ENCODE assay signal across 2 cellular contexts in genomic region chr12:113072136-113072535, GRCh38.
TF ChIP-seq lines count a peak whose summit lies in the region.

No MANE protein-coding gene starts in this region.

TF ChIP-seq in HEK293, 187 proteins besides CTCF, POLR2A, EP300 and RAD21 (continues in another document):
- TF ChIP-seq ZFP3 (tag by site-specific recombination; IDR thresholded peaks at IDR 0.05; ENCODE audit: low read depth) = peak; percentile 92
- no peak for TF ChIP-seq GLI2 (tag by site-specific recombination; IDR thresholded peaks at IDR 0.05; ENCODE audit: borderline replicate concordance, low read depth)
- TF ChIP-seq ZEB2 (tag by site-specific recombination; IDR thresholded peaks at IDR 0.05) = 0 out of 2 replicates have a peak, but pooled peaks have one; percentile 37
- TF ChIP-seq, protein P1, sequence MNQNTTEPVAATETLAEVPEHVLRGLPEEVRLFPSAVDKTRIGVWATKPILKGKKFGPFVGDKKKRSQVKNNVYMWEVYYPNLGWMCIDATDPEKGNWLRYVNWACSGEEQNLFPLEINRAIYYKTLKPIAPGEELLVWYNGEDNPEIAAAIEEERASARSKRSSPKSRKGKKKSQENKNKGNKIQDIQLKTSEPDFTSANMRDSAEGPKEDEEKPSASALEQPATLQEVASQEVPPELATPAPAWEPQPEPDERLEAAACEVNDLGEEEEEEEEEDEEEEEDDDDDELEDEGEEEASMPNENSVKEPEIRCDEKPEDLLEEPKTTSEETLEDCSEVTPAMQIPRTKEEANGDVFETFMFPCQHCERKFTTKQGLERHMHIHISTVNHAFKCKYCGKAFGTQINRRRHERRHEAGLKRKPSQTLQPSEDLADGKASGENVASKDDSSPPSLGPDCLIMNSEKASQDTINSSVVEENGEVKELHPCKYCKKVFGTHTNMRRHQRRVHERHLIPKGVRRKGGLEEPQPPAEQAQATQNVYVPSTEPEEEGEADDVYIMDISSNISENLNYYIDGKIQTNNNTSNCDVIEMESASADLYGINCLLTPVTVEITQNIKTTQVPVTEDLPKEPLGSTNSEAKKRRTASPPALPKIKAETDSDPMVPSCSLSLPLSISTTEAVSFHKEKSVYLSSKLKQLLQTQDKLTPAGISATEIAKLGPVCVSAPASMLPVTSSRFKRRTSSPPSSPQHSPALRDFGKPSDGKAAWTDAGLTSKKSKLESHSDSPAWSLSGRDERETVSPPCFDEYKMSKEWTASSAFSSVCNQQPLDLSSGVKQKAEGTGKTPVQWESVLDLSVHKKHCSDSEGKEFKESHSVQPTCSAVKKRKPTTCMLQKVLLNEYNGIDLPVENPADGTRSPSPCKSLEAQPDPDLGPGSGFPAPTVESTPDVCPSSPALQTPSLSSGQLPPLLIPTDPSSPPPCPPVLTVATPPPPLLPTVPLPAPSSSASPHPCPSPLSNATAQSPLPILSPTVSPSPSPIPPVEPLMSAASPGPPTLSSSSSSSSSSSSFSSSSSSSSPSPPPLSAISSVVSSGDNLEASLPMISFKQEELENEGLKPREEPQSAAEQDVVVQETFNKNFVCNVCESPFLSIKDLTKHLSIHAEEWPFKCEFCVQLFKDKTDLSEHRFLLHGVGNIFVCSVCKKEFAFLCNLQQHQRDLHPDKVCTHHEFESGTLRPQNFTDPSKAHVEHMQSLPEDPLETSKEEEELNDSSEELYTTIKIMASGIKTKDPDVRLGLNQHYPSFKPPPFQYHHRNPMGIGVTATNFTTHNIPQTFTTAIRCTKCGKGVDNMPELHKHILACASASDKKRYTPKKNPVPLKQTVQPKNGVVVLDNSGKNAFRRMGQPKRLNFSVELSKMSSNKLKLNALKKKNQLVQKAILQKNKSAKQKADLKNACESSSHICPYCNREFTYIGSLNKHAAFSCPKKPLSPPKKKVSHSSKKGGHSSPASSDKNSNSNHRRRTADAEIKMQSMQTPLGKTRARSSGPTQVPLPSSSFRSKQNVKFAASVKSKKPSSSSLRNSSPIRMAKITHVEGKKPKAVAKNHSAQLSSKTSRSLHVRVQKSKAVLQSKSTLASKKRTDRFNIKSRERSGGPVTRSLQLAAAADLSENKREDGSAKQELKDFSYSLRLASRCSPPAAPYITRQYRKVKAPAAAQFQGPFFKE (tag by site-specific recombination; IDR thresholded peaks at IDR 0.05; ENCODE audit: borderline replicate concordance) = no peak
- TF ChIP-seq ZNF654 (tag by site-specific recombination; IDR thresholded peaks at IDR 0.05; ENCODE audit: low read depth) = no peak
- no peak for TF ChIP-seq KLF16 (tag by site-specific recombination; IDR thresholded peaks at IDR 0.05)
- TF ChIP-seq IKZF3 (tag by site-specific recombination; IDR thresholded peaks at IDR 0.05) = no peak
- no peak for TF ChIP-seq ZNF169 (tag by site-specific recombination; IDR thresholded peaks at IDR 0.05)
- TF ChIP-seq FEZF1 (tag by site-specific recombination; IDR thresholded peaks at IDR 0.05) = no peak
- TF ChIP-seq ZNF184 (tag by site-specific recombination; IDR thresholded peaks at IDR 0.05) = no peak
- TF ChIP-seq ZFHX2 (tag by site-specific recombination; conservative IDR thresholded peaks at IDR 0.05) = no peak
- TF ChIP-seq GLIS2 (tag by site-specific recombination; IDR thresholded peaks at IDR 0.05) = no peak
- TF ChIP-seq TRIM28 (IDR thresholded peaks at IDR 0.05; ENCODE audit: borderline replicate concordance, low read length) = no peak
- TF ChIP-seq ZNF121 (tag by site-specific recombination; IDR thresholded peaks at IDR 0.05) = no peak
- TF ChIP-seq, protein P2, sequence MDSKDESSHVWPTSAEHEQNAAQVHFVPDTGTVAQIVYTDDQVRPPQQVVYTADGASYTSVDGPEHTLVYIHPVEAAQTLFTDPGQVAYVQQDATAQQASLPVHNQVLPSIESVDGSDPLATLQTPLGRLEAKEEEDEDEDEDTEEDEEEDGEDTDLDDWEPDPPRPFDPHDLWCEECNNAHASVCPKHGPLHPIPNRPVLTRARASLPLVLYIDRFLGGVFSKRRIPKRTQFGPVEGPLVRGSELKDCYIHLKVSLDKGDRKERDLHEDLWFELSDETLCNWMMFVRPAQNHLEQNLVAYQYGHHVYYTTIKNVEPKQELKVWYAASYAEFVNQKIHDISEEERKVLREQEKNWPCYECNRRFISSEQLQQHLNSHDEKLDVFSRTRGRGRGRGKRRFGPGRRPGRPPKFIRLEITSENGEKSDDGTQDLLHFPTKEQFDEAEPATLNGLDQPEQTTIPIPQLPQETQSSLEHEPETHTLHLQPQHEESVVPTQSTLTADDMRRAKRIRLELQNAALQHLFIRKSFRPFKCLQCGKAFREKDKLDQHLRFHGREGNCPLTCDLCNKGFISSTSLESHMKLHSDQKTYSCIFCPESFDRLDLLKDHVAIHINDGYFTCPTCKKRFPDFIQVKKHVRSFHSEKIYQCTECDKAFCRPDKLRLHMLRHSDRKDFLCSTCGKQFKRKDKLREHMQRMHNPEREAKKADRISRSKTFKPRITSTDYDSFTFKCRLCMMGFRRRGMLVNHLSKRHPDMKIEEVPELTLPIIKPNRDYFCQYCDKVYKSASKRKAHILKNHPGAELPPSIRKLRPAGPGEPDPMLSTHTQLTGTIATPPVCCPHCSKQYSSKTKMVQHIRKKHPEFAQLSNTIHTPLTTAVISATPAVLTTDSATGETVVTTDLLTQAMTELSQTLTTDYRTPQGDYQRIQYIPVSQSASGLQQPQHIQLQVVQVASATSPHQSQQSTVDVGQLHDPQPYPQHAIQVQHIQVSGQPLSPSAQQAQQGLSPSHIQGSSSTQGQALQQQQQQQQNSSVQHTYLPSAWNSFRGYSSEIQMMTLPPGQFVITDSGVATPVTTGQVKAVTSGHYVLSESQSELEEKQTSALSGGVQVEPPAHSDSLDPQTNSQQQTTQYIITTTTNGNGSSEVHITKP (tag by site-specific recombination; IDR thresholded peaks at IDR 0.05) = peak; percentile 41; the same call in 1 of the 2 replicates
- no peak for TF ChIP-seq ZBTB48 (tag by site-specific recombination; IDR thresholded peaks at IDR 0.05)
- no peak for TF ChIP-seq INSM2 (tag by site-specific recombination; IDR thresholded peaks at IDR 0.05)
- no peak for TF ChIP-seq ZNF211 (tag by site-specific recombination; IDR thresholded peaks at IDR 0.05; ENCODE audit: low read depth)

TF ChIP-seq in GM23338, 12 proteins besides CTCF, POLR2A, EP300 and RAD21:
- TF ChIP-seq POLR2AphosphoS5 (IDR thresholded peaks at IDR 0.05; ENCODE audit: low read depth) = no peak
- no peak for TF ChIP-seq EZH2 (IDR thresholded peaks at IDR 0.05; ENCODE audit: low read depth, unreplicated experiment)
- TF ChIP-seq NANOG (IDR thresholded peaks at IDR 0.05; ENCODE audit: borderline replicate concordance) = no peak
- TF ChIP-seq JUNB (IDR thresholded peaks at IDR 0.05; ENCODE audit: unreplicated experiment) = no peak
